Comparison of ENCODE assay signal across 8 cellular contexts in the genomic region with DNA sequence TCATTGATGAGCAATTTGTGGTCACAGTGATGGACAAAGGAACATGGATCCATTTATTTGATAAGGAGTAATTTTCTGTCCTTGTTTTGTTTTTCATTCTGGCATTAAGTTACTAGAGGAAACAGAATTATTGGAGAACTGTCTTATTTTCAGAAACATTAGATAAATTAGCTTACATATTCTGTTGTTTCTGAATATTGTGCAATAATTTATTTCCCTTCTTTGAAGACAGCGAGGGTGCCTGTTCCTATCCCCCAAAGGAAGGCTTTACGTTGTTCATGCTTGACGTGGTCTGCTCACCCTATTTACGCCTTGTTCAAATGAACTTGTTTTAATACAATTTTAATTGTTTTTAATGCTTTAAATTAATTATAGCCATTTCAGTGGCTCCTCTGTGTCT.
"Had no signal": no experiment of that assay in that cellular context is flagged by ENCODE, and none has a peak within 500 bp of the region (broad histone marks: within the 10 kb centered on the region; RNA-seq: fewer than 3 reads in every experiment).

No MANE protein-coding gene starts in this region.

- H3K4me1 ChIP-seq: HAP-1 had no signal

- H3K4me3 ChIP-seq: GM23338, HAP-1 had no signal

- H3K4me2 ChIP-seq: GM23338, KMS-11 had no signal

- H3K36me3 ChIP-seq: HAP-1 had no signal

- ATAC-seq: GM23338, HCT116 had no signal

- H3K9ac ChIP-seq: KMS-11 had no signal

- DNase-seq: H7, HFFc6, KBM-7 had no signal

- H3K27ac ChIP-seq: KMS-11 had no signal

- H3K9me3 ChIP-seq: HAP-1 had no signal

- H2AFZ ChIP-seq: GM23338 had no signal

- FAIRE-seq: HTR-8/SVneo had no signal
